Comparison of ENCODE assay signal across 8 cellular contexts in genomic region chr9:127557466-127557869, GRCh38. TPM values are rescaled to one million over a fixed set of nuclear protein-coding genes. Genes with fewer than 3 reads are reported as not detected.
DNase-seq lines count a peak whose midpoint lies in the region; ATAC-seq and TF ChIP-seq lines count a peak whose summit lies in the region.

No MANE protein-coding gene starts in this region.

- peaks cover 53% of the 10 kb centered on the region for H3F3A ChIP-seq in PC-9 (ENCODE audit: insufficient read depth, low read depth)

- CTCF ChIA-PET in PC-9 (lab: Charles Lee) = interaction anchor here (0.6 kb wide), 1 partner anchor 27 kb away, joined by 5 read pairs; no protein-coding TSS in a partner anchor

- H4K20me1 ChIP-seq in PC-9 (ENCODE audit: insufficient read depth) = peaks cover 30% of the 10 kb centered on the region

- POLR2A ChIA-PET in PC-9 (lab: Charles Lee; ENCODE audit: unreplicated experiment) = interaction anchor here (0.5 to 0.7 kb wide), 5 partner anchors 11 to 396 kb away, joined by 3 to 16 read pairs (median 5); no protein-coding TSS in a partner anchor

- H3K4me1 Mint-ChIP-seq in neural crest cell = peaks cover 77% of the 10 kb centered on the region

- peak overlapping the region; percentile 69 for H3K4me2 ChIP-seq in PC-9

- H3K27ac Mint-ChIP-seq in neural crest cell (ENCODE audit: unreplicated experiment) = peak overlapping the region; percentile 78

- H3K4me3 Mint-ChIP-seq in neural crest cell = peak overlapping the region; percentile 77

- peak overlapping the region; percentile 74 for H3K27ac ChIP-seq in PC-9
- peak overlapping the region; percentile 41 for H3K27ac ChIP-seq in effector memory CD4-positive, alpha-beta T cell (ENCODE audit: insufficient read depth, low read length, poor library complexity, severe bottlenecking)

- H2AFZ ChIP-seq in PC-9 = no peak overlapping the region

- H3K4me3 ChIP-seq in PC-9 = peak overlapping the region; percentile 22; the same call in 1 of the 2 replicates
- peak overlapping the region; percentile 39 for H3K4me3 ChIP-seq in effector memory CD4-positive, alpha-beta T cell (ENCODE audit: insufficient read depth, low read depth, low read length, poor library complexity, severe bottlenecking)

- no peaks in the 10 kb centered on the region for H3K27me3 Mint-ChIP-seq in neural crest cell (ENCODE audit: low read depth)

- no peaks in the 10 kb centered on the region for H3K36me3 Mint-ChIP-seq in neural crest cell (ENCODE audit: low read depth)

- no peaks in the 10 kb centered on the region for H3K9me3 ChIP-seq in PC-9 (ENCODE audit: insufficient read depth, low read depth)
- H3K9me3 ChIP-seq in effector memory CD4-positive, alpha-beta T cell (ENCODE audit: control insufficient read depth, low read length) = no peaks in the 10 kb centered on the region

- no TSS peak for BruUV-seq in PC-9 (replicated peaks; lab: Mats Ljungman, UMichigan)

- no peaks in the 10 kb centered on the region for H3K9me2 ChIP-seq in PC-9 (ENCODE audit: insufficient read depth)

- H3K9me3 Mint-ChIP-seq in neural crest cell = no peaks in the 10 kb centered on the region

- H3K4me1 ChIP-seq in PC-9 (replicated peaks; ENCODE audit: insufficient read depth) = peaks cover 80% of the 10 kb centered on the region
- H3K4me1 ChIP-seq in effector memory CD4-positive, alpha-beta T cell (ENCODE audit: control insufficient read depth, insufficient read depth, low read length, poor library complexity, severe bottlenecking) = peaks cover 52% of the 10 kb centered on the region

- no peak for TF ChIP-seq CTCF in PC-9 (conservative IDR thresholded peaks at IDR 0.05)
- TF ChIP-seq CTCF in neural crest cell (conservative IDR thresholded peaks at IDR 0.05) = no peak

- peak; percentile 61 for DNase-seq in CMK (ENCODE audit: low read depth)
- peak; percentile 50 to 85 for DNase-seq in PC-9
- no peak for DNase-seq in effector memory CD4-positive, alpha-beta T cell
- DNase-seq in neural crest cell (ENCODE audit: low read depth, low spot score) = peak; percentile 52
- no peak for DNase-seq in SW480 (ENCODE audit: low spot score)
- DNase-seq in cerebellar cortex (ENCODE audit: low spot score) = no peak

- no peaks in the 10 kb centered on the region for H3K27me3 ChIP-seq in PC-9 (ENCODE audit: insufficient read depth, low read depth)
- H3K27me3 ChIP-seq in effector memory CD4-positive, alpha-beta T cell (replicated peaks; ENCODE audit: control insufficient read depth, insufficient read depth, low read length, poor library complexity, severe bottlenecking) = no peaks in the 10 kb centered on the region

- ATAC-seq in GM21619 (IDR thresholded peaks at IDR 0.05; ENCODE audit: unreplicated experiment) (no peak), HG02759 (IDR thresholded peaks at IDR 0.05; ENCODE audit: unreplicated experiment) (no peak)

- peaks cover 29% of the 10 kb centered on the region for H3K36me3 ChIP-seq in PC-9 (ENCODE audit: low read depth)
- H3K36me3 ChIP-seq in effector memory CD4-positive, alpha-beta T cell (ENCODE audit: control insufficient read depth, insufficient read depth, low read length) = no peaks in the 10 kb centered on the region

- H3K79me2 ChIP-seq in PC-9 (ENCODE audit: low read depth) = peaks cover 91% of the 10 kb centered on the region

- intact Hi-C loops in PC-9 (cut with micrococcal nuclease; ENCODE audit: unreplicated experiment) = no loop called here

RNA-seq across cellular contexts. Expression of gene STXBP1, which starts 54.6 kb away (rescaled TPM):
- 35.1 and 44.0 TPM in 2 replicates for total RNA-seq in PC-9 (2021)
- total RNA-seq in neural crest cell = 53.3 and 56.1 TPM in 2 replicates

Comparison
In these comparisons a context has a peak if more than half of its experiments do, and no peak if none do; other contexts are left out.
1. DNase-seq: peak in CMK (single experiment), PC-9 (2 of 2) and neural crest cell (single experiment); none in effector memory CD4-positive, alpha-beta T cell (0 of 3), SW480 (single experiment) and cerebellar cortex (single experiment).